Comparison of ENCODE assay signal across 15 cellular contexts in the genomic region with DNA sequence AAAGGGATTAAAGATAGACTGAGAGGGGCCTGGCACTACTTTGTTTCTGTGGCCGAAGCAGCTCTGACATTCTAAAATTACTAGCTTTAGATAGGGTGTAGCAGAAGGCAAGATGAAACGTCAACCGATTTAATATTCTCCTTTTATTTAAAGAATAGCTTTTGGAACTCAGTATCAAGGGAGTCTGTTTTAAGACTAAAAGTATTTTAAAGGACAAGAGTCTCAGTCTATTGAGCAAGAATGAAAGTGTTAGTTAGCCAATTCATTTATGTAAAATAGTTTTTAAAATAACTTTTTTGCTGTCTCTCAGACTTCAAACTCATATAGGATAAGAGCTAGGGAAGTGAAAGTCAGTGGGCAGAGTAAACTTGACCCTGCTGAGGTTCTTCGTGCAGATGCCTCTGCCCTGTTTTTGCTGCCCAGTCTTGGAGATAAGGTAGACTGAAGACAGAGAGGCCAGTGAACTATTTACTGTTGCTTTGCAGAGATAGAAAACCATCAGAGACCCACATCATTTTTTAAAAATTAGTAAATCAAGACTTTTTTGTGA.
"Had no signal": no experiment of that assay in that cellular context is flagged by ENCODE, and none has a peak within 500 bp of the region (broad histone marks: within the 10 kb centered on the region; RNA-seq: fewer than 3 reads in every experiment).

No MANE protein-coding gene starts in this region.

- H3K9me3 ChIP-seq: adrenal gland, breast epithelium, gastrocnemius medialis, testis had no signal

- H3K4me3 ChIP-seq: adrenal gland, breast epithelium, coronary artery, gastrocnemius medialis, left lung, testis had no signal

- DNase-seq: activated CD4-positive, alpha-beta T cell treated with anti-CD3 and anti-CD28 coated beads, Interleukin-2, amount 50 U/mL, for 4 hours; activated gamma-delta T cell treated with Interleukin-2 at 50 U/mL for 16 hours; adrenal gland; effector CD4-positive, alpha-beta T cell; gastrocnemius medialis; head of caudate nucleus; left lung; stimulated activated CD4-positive, alpha-beta T cell treated with anti-CD3 and anti-CD28 coated beads, Interleukin-4, amount 100 ng/mL, for 24 hours; testis had no signal

- H3K27me3 ChIP-seq: adrenal gland, breast epithelium, gastrocnemius medialis, left lung, testis had no signal

- ATAC-seq: activated naive CD4-positive, alpha-beta T cell treated with anti-CD3 and anti-CD28 coated beads, Interleukin-2, amount 50 U/mL, for 72 hours; gastrocnemius medialis; left lung; sciatic nerve; stimulated activated effector memory CD8-positive, alpha-beta T cell treated with anti-CD3 and anti-CD28 coated beads, Interleukin-12 subunit alpha, Interleukin-12 subunit beta, amount 100 ng/mL, for 72 hours had no signal

- H3K27ac ChIP-seq: adrenal gland, breast epithelium, coronary artery, gastrocnemius medialis, left lung, parathyroid adenoma, testis had no signal

- H3K36me3 ChIP-seq: adrenal gland, breast epithelium, gastrocnemius medialis, left lung had no signal

- H3K4me1 ChIP-seq: adrenal gland, breast epithelium, gastrocnemius medialis, left lung, parathyroid adenoma, testis had no signal
